28 cellular contexts compared by ENCODE assay signal in genomic region chr7:1246170-1246870, GRCh38. TPM values are rescaled to one million over a fixed set of nuclear protein-coding genes. Genes with fewer than 3 reads are reported as not detected.
A peak's percentile ranks its signal among the peaks of the same experiment; 100 is the strongest.
DNase-seq lines count a peak whose midpoint lies in the region; ATAC-seq, FAIRE-seq and TF ChIP-seq lines count a peak whose summit lies in the region.
"Had no signal": no experiment of that assay in that cellular context is flagged by ENCODE, and none has a peak within 500 bp of the region (broad histone marks: within the 10 kb centered on the region; RNA-seq: fewer than 3 reads in every experiment).

No MANE protein-coding gene starts in this region.

- H3K9me3 Mint-ChIP-seq in stimulated activated naive CD8-positive, alpha-beta T cell treated with anti-CD3 and anti-CD28 coated beads, Interleukin-15, Interleukin-2, amounts not matched to agents 100 ng/mL and 50 ng/mL, for 24 hours: no peaks in the 10 kb centered on the region
- no peaks in the 10 kb centered on the region for H3K9me3 Mint-ChIP-seq in stimulated activated naive CD8-positive, alpha-beta T cell treated with anti-CD3 and anti-CD28 coated beads, Interleukin-15, amount 100 ng/mL, for 72 hours
- H3K9me3 Mint-ChIP-seq in astrocyte (ENCODE audit: unreplicated experiment) (peaks cover 12% of the 10 kb centered on the region), memory B cell (no peaks in the 10 kb centered on the region)
- H3K9me3 Mint-ChIP-seq: activated CD4-positive, alpha-beta T cell treated with anti-CD3 and anti-CD28 coated beads, Interleukin-2, amount 10 ng/mL, durations not matched to agents 7 days and 5 days; activated naive CD8-positive, alpha-beta T cell treated with anti-CD3 and anti-CD28 coated beads for 36 hours; mesothelial cell of epicardium; stimulated activated effector memory CD8-positive, alpha-beta T cell treated with anti-CD3 and anti-CD28 coated beads, Interleukin-12 subunit alpha, Interleukin-12 subunit beta, amount 100 ng/mL, for 72 hours had no signal

- no peak for TF ChIP-seq CTCF in astrocyte (IDR thresholded peaks at IDR 0.05; ENCODE audit: insufficient read depth, low read depth, low read length)

- H4K20me1 ChIP-seq in astrocyte (ENCODE audit: insufficient read depth, low read length): peaks cover 13% of the 10 kb centered on the region

- no peak overlapping the region for H3K4me2 ChIP-seq in astrocyte (ENCODE audit: low read length)

- peaks cover 8% of the 10 kb centered on the region for H3K4me1 Mint-ChIP-seq in stimulated activated naive CD8-positive, alpha-beta T cell treated with anti-CD3 and anti-CD28 coated beads, Interleukin-15, Interleukin-2, amounts not matched to agents 100 ng/mL and 50 ng/mL, for 24 hours (ENCODE audit: low read depth)
- peaks cover 30% of the 10 kb centered on the region for H3K4me1 Mint-ChIP-seq in stimulated activated naive CD8-positive, alpha-beta T cell treated with anti-CD3 and anti-CD28 coated beads, Interleukin-15, amount 100 ng/mL, for 72 hours
- H3K4me1 Mint-ChIP-seq in astrocyte (ENCODE audit: low read depth, unreplicated experiment) (no peaks in the 10 kb centered on the region), memory B cell (peaks cover 9% of the 10 kb centered on the region)
- H3K4me1 Mint-ChIP-seq: activated CD4-positive, alpha-beta T cell treated with anti-CD3 and anti-CD28 coated beads, Interleukin-2, amount 10 ng/mL, durations not matched to agents 7 days and 5 days had no signal

- H2AFZ ChIP-seq in astrocyte (ENCODE audit: low read depth, low read length): no peak overlapping the region

- H3K27ac ChIP-seq in astrocyte (ENCODE audit: low read depth, low read length): no peak overlapping the region
- H3K27ac ChIP-seq: brain microvascular endothelial cell, right lobe of liver, tibial artery had no signal

- peaks cover 3% of the 10 kb centered on the region for H3K9me3 ChIP-seq in astrocyte (ENCODE audit: insufficient read depth, low read depth, low read length)
- H3K9me3 ChIP-seq: Caco-2, right lobe of liver, tibial artery had no signal

- no peak for DNase-seq in stimulated activated naive CD8-positive, alpha-beta T cell treated with anti-CD3 and anti-CD28 coated beads, Interleukin-15, amount 100 ng/mL, for 72 hours
- DNase-seq in astrocyte (ENCODE audit: low read depth) (no peak), memory B cell (ENCODE audit: low spot score in 2 of 2) (no peak), COR-L47 (lab: John Stamatoyannopoulos, UW) (no peak)
- DNase-seq: activated CD4-positive, alpha-beta T cell treated with anti-CD3 and anti-CD28 coated beads, Interleukin-2, amount 10 ng/mL, durations not matched to agents 7 days and 5 days; activated naive CD8-positive, alpha-beta T cell treated with anti-CD3 and anti-CD28 coated beads for 36 hours; activated T-cell treated with anti-CD3 and anti-CD28 coated beads for 4 hours; brain microvascular endothelial cell; EL; erythroblast; foreskin melanocyte; NCI-H1092; NCI-H2029 treated with DMSO at 0.1 percent for 48 hours; NCI-H446; occipital lobe; tibial artery had no signal

- no peak overlapping the region for H3K4me3 Mint-ChIP-seq in stimulated activated naive CD8-positive, alpha-beta T cell treated with anti-CD3 and anti-CD28 coated beads, Interleukin-15, Interleukin-2, amounts not matched to agents 100 ng/mL and 50 ng/mL, for 24 hours
- peak overlapping the region in 1 of 2 donors; percentile 63 for H3K4me3 Mint-ChIP-seq in stimulated activated naive CD8-positive, alpha-beta T cell treated with anti-CD3 and anti-CD28 coated beads, Interleukin-15, amount 100 ng/mL, for 72 hours
- H3K4me3 Mint-ChIP-seq in astrocyte (ENCODE audit: unreplicated experiment): no peak overlapping the region
- H3K4me3 Mint-ChIP-seq in memory B cell: peak overlapping the region; percentile 33
- H3K4me3 Mint-ChIP-seq: activated CD4-positive, alpha-beta T cell treated with anti-CD3 and anti-CD28 coated beads, Interleukin-2, amount 10 ng/mL, durations not matched to agents 7 days and 5 days; activated naive CD8-positive, alpha-beta T cell treated with anti-CD3 and anti-CD28 coated beads for 36 hours; mesothelial cell of epicardium; stimulated activated effector memory CD8-positive, alpha-beta T cell treated with anti-CD3 and anti-CD28 coated beads, Interleukin-12 subunit alpha, Interleukin-12 subunit beta, amount 100 ng/mL, for 72 hours had no signal

- no peak for FAIRE-seq in astrocyte (lab: Jason Lieb, UNC)
- FAIRE-seq: GM18507 had no signal

- H3K79me2 ChIP-seq in astrocyte (ENCODE audit: insufficient read depth, low read length): no peaks in the 10 kb centered on the region

- H3K36me3 Mint-ChIP-seq in stimulated activated naive CD8-positive, alpha-beta T cell treated with anti-CD3 and anti-CD28 coated beads, Interleukin-15, Interleukin-2, amounts not matched to agents 100 ng/mL and 50 ng/mL, for 24 hours (ENCODE audit: low read depth): no peaks in the 10 kb centered on the region
- H3K36me3 Mint-ChIP-seq in astrocyte (ENCODE audit: low read depth, unreplicated experiment) (peaks cover 2% of the 10 kb centered on the region), memory B cell (no peaks in the 10 kb centered on the region)
- H3K36me3 Mint-ChIP-seq: activated naive CD8-positive, alpha-beta T cell treated with anti-CD3 and anti-CD28 coated beads for 36 hours; mesothelial cell of epicardium had no signal

- H3K9ac ChIP-seq in astrocyte (ENCODE audit: low read length): no peak overlapping the region

- peaks cover 77% of the 10 kb centered on the region for H3K27me3 ChIP-seq in astrocyte (ENCODE audit: insufficient read depth, low read length)

- H3K27me3 Mint-ChIP-seq in stimulated activated naive CD8-positive, alpha-beta T cell treated with anti-CD3 and anti-CD28 coated beads, Interleukin-15, Interleukin-2, amounts not matched to agents 100 ng/mL and 50 ng/mL, for 24 hours: peaks cover 65% of the 10 kb centered on the region
- H3K27me3 Mint-ChIP-seq in stimulated activated naive CD8-positive, alpha-beta T cell treated with anti-CD3 and anti-CD28 coated beads, Interleukin-15, amount 100 ng/mL, for 72 hours: peaks cover 90% of the 10 kb centered on the region
- H3K27me3 Mint-ChIP-seq in astrocyte (ENCODE audit: low read depth, unreplicated experiment): peaks cover 59% of the 10 kb centered on the region
- peaks cover 30% of the 10 kb centered on the region for H3K27me3 Mint-ChIP-seq in memory B cell

- no peak for ATAC-seq in stimulated activated naive CD8-positive, alpha-beta T cell treated with anti-CD3 and anti-CD28 coated beads, Interleukin-15, amount 100 ng/mL, for 72 hours
- ATAC-seq in memory B cell (ENCODE audit: low read depth) (no peak), GM19463 (IDR thresholded peaks at IDR 0.05; ENCODE audit: unreplicated experiment) (no peak), HG03097 (IDR thresholded peaks at IDR 0.05; ENCODE audit: low FRiP score, unreplicated experiment) (no peak)
- ATAC-seq: right lobe of liver; stimulated activated effector memory CD8-positive, alpha-beta T cell treated with anti-CD3 and anti-CD28 coated beads, Interleukin-12 subunit alpha, Interleukin-12 subunit beta, amount 100 ng/mL, for 72 hours had no signal

- H3K36me3 ChIP-seq in astrocyte (ENCODE audit: insufficient read depth, low read length): no peaks in the 10 kb centered on the region
- H3K36me3 ChIP-seq: brain microvascular endothelial cell, right lobe of liver, tibial artery had no signal

- no peak overlapping the region for H3K4me3 ChIP-seq in astrocyte (ENCODE audit: insufficient read depth, low read depth, low read length)
- H3K4me3 ChIP-seq: right lobe of liver, tibial artery had no signal

- no peaks in the 10 kb centered on the region for H3K4me1 ChIP-seq in astrocyte (ENCODE audit: insufficient read depth, low read length)
- H3K4me1 ChIP-seq: Caco-2, right lobe of liver had no signal

- H3K27ac Mint-ChIP-seq in stimulated activated naive CD8-positive, alpha-beta T cell treated with anti-CD3 and anti-CD28 coated beads, Interleukin-15, Interleukin-2, amounts not matched to agents 100 ng/mL and 50 ng/mL, for 24 hours: peak overlapping the region; percentile 63
- H3K27ac Mint-ChIP-seq in stimulated activated naive CD8-positive, alpha-beta T cell treated with anti-CD3 and anti-CD28 coated beads, Interleukin-15, amount 100 ng/mL, for 72 hours: no peak overlapping the region
- peak overlapping the region; percentile 41 for H3K27ac Mint-ChIP-seq in astrocyte (ENCODE audit: unreplicated experiment)
- H3K27ac Mint-ChIP-seq in memory B cell: no peak overlapping the region
- H3K27ac Mint-ChIP-seq: activated CD4-positive, alpha-beta T cell treated with anti-CD3 and anti-CD28 coated beads, Interleukin-2, amount 10 ng/mL, durations not matched to agents 7 days and 5 days; activated naive CD8-positive, alpha-beta T cell treated with anti-CD3 and anti-CD28 coated beads for 36 hours; mesothelial cell of epicardium; stimulated activated effector memory CD8-positive, alpha-beta T cell treated with anti-CD3 and anti-CD28 coated beads, Interleukin-12 subunit alpha, Interleukin-12 subunit beta, amount 100 ng/mL, for 72 hours had no signal

RNA-seq across cellular contexts. Expression of gene UNCX, which starts 13.6 kb away (rescaled TPM):
- not detected in 2 replicates for total RNA-seq in astrocyte
- total RNA-seq: activated CD4-positive, alpha-beta T cell treated with anti-CD3 and anti-CD28 coated beads, Interleukin-2, amount 10 ng/mL, durations not matched to agents 7 days and 5 days; activated naive CD8-positive, alpha-beta T cell treated with anti-CD3 and anti-CD28 coated beads for 36 hours; Caco-2; dorsolateral prefrontal cortex; H4; LHCN-M2; mesothelial cell of epicardium; occipital lobe; right lobe of liver; SK-MEL-5 had no signal

Comparison
In these comparisons a context has a peak if more than half of its experiments do, and no peak if none do; other contexts are left out.
1. H3K27ac Mint-ChIP-seq: peak in stimulated activated naive CD8-positive, alpha-beta T cell treated with anti-CD3 and anti-CD28 coated beads, Interleukin-15, Interleukin-2, amounts not matched to agents 100 ng/mL and 50 ng/mL, for 24 hours (single experiment) and astrocyte (single experiment); none in stimulated activated naive CD8-positive, alpha-beta T cell treated with anti-CD3 and anti-CD28 coated beads, Interleukin-15, amount 100 ng/mL, for 72 hours (0 of 2) and memory B cell (single experiment).